Comparison of ENCODE assay signal across 8 cellular contexts in genomic region chrX:7147431-7147977, GRCh38. TPM values are rescaled to one million over a fixed set of nuclear protein-coding genes. Genes with fewer than 3 reads are reported as not detected.
A peak's percentile ranks its signal among the peaks of the same experiment; 100 is the strongest.
DNase-seq lines count a peak whose midpoint lies in the region; ATAC-seq and TF ChIP-seq lines count a peak whose summit lies in the region.

A gene with protein sequence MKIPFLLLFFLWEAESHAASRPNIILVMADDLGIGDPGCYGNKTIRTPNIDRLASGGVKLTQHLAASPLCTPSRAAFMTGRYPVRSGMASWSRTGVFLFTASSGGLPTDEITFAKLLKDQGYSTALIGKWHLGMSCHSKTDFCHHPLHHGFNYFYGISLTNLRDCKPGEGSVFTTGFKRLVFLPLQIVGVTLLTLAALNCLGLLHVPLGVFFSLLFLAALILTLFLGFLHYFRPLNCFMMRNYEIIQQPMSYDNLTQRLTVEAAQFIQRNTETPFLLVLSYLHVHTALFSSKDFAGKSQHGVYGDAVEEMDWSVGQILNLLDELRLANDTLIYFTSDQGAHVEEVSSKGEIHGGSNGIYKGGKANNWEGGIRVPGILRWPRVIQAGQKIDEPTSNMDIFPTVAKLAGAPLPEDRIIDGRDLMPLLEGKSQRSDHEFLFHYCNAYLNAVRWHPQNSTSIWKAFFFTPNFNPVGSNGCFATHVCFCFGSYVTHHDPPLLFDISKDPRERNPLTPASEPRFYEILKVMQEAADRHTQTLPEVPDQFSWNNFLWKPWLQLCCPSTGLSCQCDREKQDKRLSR (plus strand): TSS chrX:7147712. CDS start chrX:7253200, 105,488 bp downstream.

- H3K4me3 ChIP-seq in lung = peak within 1 kb of the TSS; percentile 84

- peak within 1 kb of the TSS; percentile 77 for H3K4me3 Mint-ChIP-seq in WTC11

- no peaks in the 10 kb centered on the region for H3K27me3 Mint-ChIP-seq in WTC11 (ENCODE audit: low read depth)

- CTCF ChIA-PET in WTC11 (lab: Charles Lee) = interaction anchor here (1.0 kb wide), 1 partner anchor 44 kb away, joined by 3 read pairs; no protein-coding TSS in a partner anchor

- DNase-seq in D341Med (ENCODE audit: low spot score) (peak; percentile 74), HT-29 (ENCODE audit: low spot score) (peak; percentile 29), WTC11 (ENCODE audit: low spot score) (peak; percentile 19), dedifferentiated amniotic fluid mesenchymal stem cell (ENCODE audit: extremely low spot score) (peak; percentile 17), lung (ENCODE audit: low spot score) (peak; percentile 33), amniotic stem cell (lab: John Stamatoyannopoulos, UW) (no peak)
- DNase-seq in stimulated activated CD4-positive, alpha-beta T cell treated with anti-CD3 and anti-CD28 coated beads, TNF-alpha, amount 100 ng/mL, for 1 hour (ENCODE audit: low read depth in 3 of 3, low spot score in 1 of 3) = peak in 2 of 3 donors; percentile 9 to 18

- no peak within 1 kb of the TSS for H3K27ac Mint-ChIP-seq in WTC11

- WGBS in lung, 2 donors = 1% methylated on average over 17 to 61 of the region's 61 CpGs

- peak within 1 kb of the TSS; percentile 97 to 99 for H3K27ac ChIP-seq in lung (ENCODE audit: low read depth in 1 of 2, low read length in 1 of 2)

- no peaks in the 10 kb centered on the region for H3K9me3 Mint-ChIP-seq in WTC11

- H3K36me3 Mint-ChIP-seq in WTC11 = no peaks in the 10 kb centered on the region

- peaks cover 0 to 9% of the 10 kb centered on the region in 2 donors for H3K4me1 ChIP-seq in lung (ENCODE audit: control insufficient read depth in 2 of 2, insufficient read depth in 2 of 2, low read length in 2 of 2)

- no peaks in the 10 kb centered on the region for H3K27me3 ChIP-seq in lung (ENCODE audit: control insufficient read depth, insufficient read depth)

- no peak for TF ChIP-seq CTCF in WTC11 (IDR thresholded peaks at IDR 0.05)
- no peak for TF ChIP-seq CTCF in lung (IDR thresholded peaks at IDR 0.05; ENCODE audit: control extremely low read depth, extremely low read depth)

- POLR2A ChIA-PET in WTC11 (lab: Charles Lee) = no interaction called here

- H3K36me3 ChIP-seq in lung (ENCODE audit: control insufficient read depth in 2 of 2, insufficient read depth in 2 of 2, low read length in 2 of 2) = no peaks in the 10 kb centered on the region

- no peaks in the 10 kb centered on the region for H3K9me3 ChIP-seq in lung (ENCODE audit: control insufficient read depth in 2 of 2, insufficient read depth in 1 of 2, low read length in 1 of 2)

- peaks cover 4% of the 10 kb centered on the region for H3K4me1 Mint-ChIP-seq in WTC11

- peak; percentile 41 for ATAC-seq in GM21390 (IDR thresholded peaks at IDR 0.05; ENCODE audit: unreplicated experiment)
- ATAC-seq in WTC11 = peak; percentile 46
- peak; percentile 55 for ATAC-seq in lung (ENCODE audit: insufficient read depth, low FRiP score)

TF ChIP-seq in WTC11, 78 proteins besides CTCF, POLR2A, EP300 and RAD21:
- TF ChIP-seq JAZF1 (CRISPR knock-in tag; IDR thresholded peaks at IDR 0.05) (no peak), E2F5 (CRISPR knock-in tag; IDR thresholded peaks at IDR 0.05) (0 out of 2 replicates have a peak, but pooled peaks have one; percentile 7)

RNA-seq across cellular contexts. Expression of the gene that starts here (rescaled TPM):
- 1.7 and 2.6 TPM in 2 replicates for total RNA-seq in HT-29 (2014; rRNA removed; shearing (Covaris generic))
- total RNA-seq in WTC11 (2021) (0.87 to 1.3 TPM (median 0.96 TPM) in 3 replicates), lung (10 to 100 TPM; 10.6 to 16.7 TPM)
- polyA plus RNA-seq in lung = 10 to 100 TPM in 1 of 2 donors, 1 to 10 TPM in 1; 5.1 to 11.2 TPM
